8 cellular contexts compared by ENCODE assay signal in genomic region chr20:57618091-57618765, GRCh38. TPM values are rescaled to one million over a fixed set of nuclear protein-coding genes. Genes with fewer than 3 reads are reported as not detected.
DNase-seq lines count a peak whose midpoint lies in the region; ATAC-seq lines count a peak whose summit lies in the region.

No MANE protein-coding gene starts in this region.

- peak overlapping the region; percentile 78 for H3K4me3 Mint-ChIP-seq in activated naive CD4-positive, alpha-beta T cell treated with anti-CD3 and anti-CD28 coated beads, Interleukin-2, amount 10 ng/mL, durations not matched to agents 7 days and 5 days
- peak overlapping the region; percentile 80 to 95 (median 88) for H3K4me3 Mint-ChIP-seq in naive thymus-derived CD4-positive, alpha-beta T cell

- peak; percentile 38 for DNase-seq in ELF-1 (ENCODE audit: low read depth, low spot score)
- peak; percentile 89 for DNase-seq in M059J (ENCODE audit: low read depth)
- peak; percentile 46 for DNase-seq in activated naive CD4-positive, alpha-beta T cell treated with anti-CD3 and anti-CD28 coated beads, Interleukin-2, amount 10 ng/mL, durations not matched to agents 7 days and 5 days
- DNase-seq in naive thymus-derived CD4-positive, alpha-beta T cell, result no peak
- DNase-seq in OCI-M2 (lab: John Stamatoyannopoulos, UW; ENCODE audit: unreplicated experiment), result no peak
- DNase-seq in GDM1 (lab: John Stamatoyannopoulos, UW), result no peak

- H3K27me3 ChIP-seq in naive thymus-derived CD4-positive, alpha-beta T cell (ENCODE audit: control insufficient read depth in 2 of 2, insufficient read depth in 2 of 2, low read length in 2 of 2), result no peaks in the 10 kb centered on the region

- peak overlapping the region; percentile 98 for H3K27ac Mint-ChIP-seq in activated naive CD4-positive, alpha-beta T cell treated with anti-CD3 and anti-CD28 coated beads, Interleukin-2, amount 10 ng/mL, durations not matched to agents 7 days and 5 days
- H3K27ac Mint-ChIP-seq in naive thymus-derived CD4-positive, alpha-beta T cell, result peak overlapping the region; percentile 95 to 99 (median 97)

- H3K4me1 ChIP-seq in naive thymus-derived CD4-positive, alpha-beta T cell (ENCODE audit: control insufficient read depth in 2 of 2, insufficient read depth in 2 of 2, low read length in 2 of 2), result peaks cover 57 to 66% of the 10 kb centered on the region in 2 donors

- intact Hi-C loops in naive thymus-derived CD4-positive, alpha-beta T cell (cut with micrococcal nuclease), result loop anchor here (2.0 to 10.0 kb wide), 3 partner anchors 93 to 1274 kb away; partner anchors contain the start of genes PMEPA1 (in 1 of the 2) and RAE1 (in 1 of the 2)

- CTCF ChIA-PET in activated naive CD4-positive, alpha-beta T cell treated with anti-CD3 and anti-CD28 coated beads, Interleukin-2, amount 10 ng/mL, durations not matched to agents 7 days and 5 days (lab: Charles Lee), result interaction anchor here (0.6 to 1.5 kb wide), 3 partner anchors 14 to 36 kb away, joined by 3 to 7 read pairs (median 3); no protein-coding TSS in a partner anchor
- CTCF ChIA-PET in naive thymus-derived CD4-positive, alpha-beta T cell (lab: Charles Lee), result interaction anchor here (0.6 to 4.7 kb wide), 5 partner anchors 11 to 191 kb away, joined by 4 to 44 read pairs (median 4); no protein-coding TSS in a partner anchor

- peak overlapping the region; percentile 72 for H3K27ac ChIP-seq in naive thymus-derived CD4-positive, alpha-beta T cell (ENCODE audit: low read depth, low read length)

- H3K36me3 ChIP-seq in naive thymus-derived CD4-positive, alpha-beta T cell (ENCODE audit: control insufficient read depth in 2 of 3, insufficient read depth in 3 of 3, low read length in 3 of 3), result peaks cover 11 to 25% (median 19%) of the 10 kb centered on the region in 3 experiments

- POLR2A ChIA-PET in naive thymus-derived CD4-positive, alpha-beta T cell (lab: Charles Lee), result interaction anchor here (1.1 to 8.2 kb wide), 5 partner anchors 10 to 92 kb away, joined by 3 to 175 read pairs (median 5); partner anchors contain the start of gene PMEPA1

- H3K9me3 ChIP-seq in naive thymus-derived CD4-positive, alpha-beta T cell (ENCODE audit: control insufficient read depth in 2 of 3, low read length in 3 of 3), result no peaks in the 10 kb centered on the region

- peak overlapping the region; percentile 73 for H3K4me3 ChIP-seq in naive thymus-derived CD4-positive, alpha-beta T cell (ENCODE audit: low read length)

- no peaks in the 10 kb centered on the region for H3K9me3 Mint-ChIP-seq in activated naive CD4-positive, alpha-beta T cell treated with anti-CD3 and anti-CD28 coated beads, Interleukin-2, amount 10 ng/mL, durations not matched to agents 7 days and 5 days
- peaks cover 0 to 4% (median 0%) of the 10 kb centered on the region in 11 donors for H3K9me3 Mint-ChIP-seq in naive thymus-derived CD4-positive, alpha-beta T cell

- no peak for ATAC-seq in naive thymus-derived CD4-positive, alpha-beta T cell
- ATAC-seq in HG03457 (IDR thresholded peaks at IDR 0.05; ENCODE audit: unreplicated experiment) (no peak), GM21447 (IDR thresholded peaks at IDR 0.05; ENCODE audit: unreplicated experiment) (no peak)

- H3K4me1 Mint-ChIP-seq in activated naive CD4-positive, alpha-beta T cell treated with anti-CD3 and anti-CD28 coated beads, Interleukin-2, amount 10 ng/mL, durations not matched to agents 7 days and 5 days, result peaks cover 67% of the 10 kb centered on the region
- peaks cover 38 to 71% (median 64%) of the 10 kb centered on the region in 7 donors for H3K4me1 Mint-ChIP-seq in naive thymus-derived CD4-positive, alpha-beta T cell

- H3K36me3 Mint-ChIP-seq in activated naive CD4-positive, alpha-beta T cell treated with anti-CD3 and anti-CD28 coated beads, Interleukin-2, amount 10 ng/mL, durations not matched to agents 7 days and 5 days, result peaks cover 4% of the 10 kb centered on the region
- H3K36me3 Mint-ChIP-seq in naive thymus-derived CD4-positive, alpha-beta T cell, result peaks cover under 1 to 11% (median 4%) of the 10 kb centered on the region in 5 donors

- peaks cover 55% of the 10 kb centered on the region for H3K27me3 Mint-ChIP-seq in activated naive CD4-positive, alpha-beta T cell treated with anti-CD3 and anti-CD28 coated beads, Interleukin-2, amount 10 ng/mL, durations not matched to agents 7 days and 5 days
- peaks cover 0 to 17% (median 0%) of the 10 kb centered on the region in 5 donors for H3K27me3 Mint-ChIP-seq in naive thymus-derived CD4-positive, alpha-beta T cell

RNA-seq across cellular contexts. Expression of gene ZBP1, which starts 2.0 kb away (rescaled TPM):
- total RNA-seq in M059J (2014; rRNA removed; shearing (Covaris generic)), result 3.0 and 5.2 TPM in 2 replicates
- 10 to 100 TPM in 4 of 5 experiments, 1 to 10 TPM in 1; 9.4 to 27.9 (median 14.2) TPM for total RNA-seq in naive thymus-derived CD4-positive, alpha-beta T cell
- 1 to 10 TPM; 5.9 to 7.2 TPM for polyA plus RNA-seq in naive thymus-derived CD4-positive, alpha-beta T cell

RNA-seq across cellular contexts. Expression of gene PCK1, which starts 57.3 kb away (rescaled TPM):
- total RNA-seq in M059J (2014; rRNA removed; shearing (Covaris generic)), result not detected in 2 replicates
- not detected for total RNA-seq in naive thymus-derived CD4-positive, alpha-beta T cell
- polyA plus RNA-seq in naive thymus-derived CD4-positive, alpha-beta T cell, result not detected

Comparison
In these comparisons a context has a peak if more than half of its experiments do, and no peak if none do; other contexts are left out.
1. DNase-seq: peak in ELF-1 (single experiment), M059J (single experiment) and activated naive CD4-positive, alpha-beta T cell treated with anti-CD3 and anti-CD28 coated beads, Interleukin-2, amount 10 ng/mL, durations not matched to agents 7 days and 5 days (single experiment); none in naive thymus-derived CD4-positive, alpha-beta T cell (0 of 9), OCI-M2 (single experiment) and GDM1 (single experiment).